10 cellular contexts compared by ENCODE assay signal in the genomic region with DNA sequence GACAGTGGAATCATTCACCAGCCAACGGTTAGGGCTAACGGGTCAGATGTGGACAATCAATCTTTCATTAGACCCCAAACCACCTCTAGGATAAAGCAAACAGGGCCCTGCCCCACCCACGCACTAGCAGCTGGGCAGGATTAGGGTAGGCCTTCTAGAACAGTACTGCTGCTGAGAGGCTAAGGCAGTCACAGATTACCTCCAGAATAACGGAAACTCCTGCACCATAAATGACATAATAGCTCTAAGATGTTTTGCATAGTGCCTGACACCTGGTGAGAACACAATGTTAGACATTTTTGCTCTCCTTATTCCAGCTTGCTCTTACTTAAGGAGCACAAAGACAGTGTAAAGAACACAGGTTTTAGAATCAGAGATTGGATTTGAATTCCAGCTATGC. TPM values are rescaled to one million over a fixed set of nuclear protein-coding genes. Genes with fewer than 3 reads are reported as not detected.
DNase-seq lines count a peak whose midpoint lies in the region; ATAC-seq and TF ChIP-seq lines count a peak whose summit lies in the region.
"Had no signal": no experiment of that assay in that cellular context is flagged by ENCODE, and none has a peak within 500 bp of the region (broad histone marks: within the 10 kb centered on the region; RNA-seq: fewer than 3 reads in every experiment).

No MANE protein-coding gene starts in this region.

- H3K9me2 ChIP-seq in MM.1S (replicated peaks; ENCODE audit: insufficient read depth, low read length), result no peaks in the 10 kb centered on the region

- peak; percentile 48 for ATAC-seq in GM19043 (IDR thresholded peaks at IDR 0.05; ENCODE audit: low read depth, unreplicated experiment)
- peak; percentile 41 for ATAC-seq in HG03460 (IDR thresholded peaks at IDR 0.05; ENCODE audit: unreplicated experiment)
- no peak for ATAC-seq in HG03135 (IDR thresholded peaks at IDR 0.05; ENCODE audit: unreplicated experiment)
- ATAC-seq in HG03097 (IDR thresholded peaks at IDR 0.05; ENCODE audit: low FRiP score, unreplicated experiment), result no peak
- ATAC-seq: left ventricle myocardium superior had no signal

- peaks cover 14% of the 10 kb centered on the region; the same call in 1 of the 2 replicates for H3K4me1 ChIP-seq in MM.1S (ENCODE audit: low read length)

- POLR2A ChIA-PET in AG04450 (lab: Yijun Ruan, JAX), result interaction anchor here (0.6 to 1.3 kb wide), 3 partner anchors 37 to 1096 kb away, joined by 4 to 5 read pairs (median 4); no protein-coding TSS in a partner anchor

- CTCF ChIA-PET in AG04450 (lab: Charles Lee), result interaction anchor here (0.6 to 1.5 kb wide), 9 partner anchors 10 to 392 kb away, joined by 3 to 7 read pairs (median 4); a partner anchor contains a TSS

- H3K4me2 ChIP-seq in MM.1S (ENCODE audit: low read depth, low read length), result no peak overlapping the region

- TF ChIP-seq CTCF in AG04450 (IDR thresholded peaks at IDR 0.05; ENCODE audit: low read depth, low read length), result no peak
- TF ChIP-seq CTCF in dorsolateral prefrontal cortex (IDR thresholded peaks at IDR 0.05 in 54 of 56, conservative IDR thresholded peaks at IDR 0.05 in 2 of 56; ENCODE audit: low read depth in 1 of 56, partially characterized antibody in 56 of 56), result no peak
- TF ChIP-seq CTCF in MM.1S (IDR thresholded peaks at IDR 0.05; ENCODE audit: low read length), result no peak

- H3K27ac ChIP-seq in AG04450 (ENCODE audit: low read depth, low read length), result no peak overlapping the region
- peak overlapping the region in 39 of 59 donors; percentile 1 to 85 (median 62) for H3K27ac ChIP-seq in dorsolateral prefrontal cortex
- no peak overlapping the region for H3K27ac ChIP-seq in MM.1S (ENCODE audit: low read length)
- H3K27ac ChIP-seq: vagina had no signal

- H3K79me2 ChIP-seq in MM.1S (ENCODE audit: low read length), result no peaks in the 10 kb centered on the region

- H3F3A ChIP-seq in MM.1S (ENCODE audit: insufficient read depth, low read length), result no peaks in the 10 kb centered on the region

- no peaks in the 10 kb centered on the region for H4K20me1 ChIP-seq in MM.1S (ENCODE audit: insufficient read depth, low read length)

- peak overlapping the region; percentile 76 for H3K4me3 ChIP-seq in AG04450 (ENCODE audit: low read depth, low read length)
- H3K4me3 ChIP-seq in dorsolateral prefrontal cortex, result peak overlapping the region in 13 of 59 donors; percentile 69 to 88 (median 82)
- no peak overlapping the region for H3K4me3 ChIP-seq in MM.1S (ENCODE audit: low read length)

- no peak overlapping the region for H2AFZ ChIP-seq in MM.1S (ENCODE audit: low read length)

- H3K36me3 ChIP-seq in MM.1S (replicated peaks; ENCODE audit: insufficient read depth, low read length), result no peaks in the 10 kb centered on the region
- H3K36me3 ChIP-seq: vagina had no signal

- no peak for DNase-seq in AG04450 (ENCODE audit: low read depth, low spot score)
- DNase-seq in dorsolateral prefrontal cortex, result no peak
- DNase-seq in MV-4-11 (lab: John Stamatoyannopoulos, UW), result no peak
- no peak for DNase-seq in MM.1S
- DNase-seq: left ventricle myocardium superior had no signal

- H3K27me3 ChIP-seq in AG04450 (ENCODE audit: control insufficient read depth, insufficient read depth, low read length), result no peaks in the 10 kb centered on the region
- no peaks in the 10 kb centered on the region for H3K27me3 ChIP-seq in dorsolateral prefrontal cortex
- H3K27me3 ChIP-seq in MM.1S (replicated peaks; ENCODE audit: insufficient read depth, low read length), result no peaks in the 10 kb centered on the region
- H3K27me3 ChIP-seq: vagina had no signal

- no peaks in the 10 kb centered on the region for H3K9me3 ChIP-seq in AG04450 (ENCODE audit: control insufficient read depth, insufficient read depth, low read length)
- H3K9me3 ChIP-seq in MM.1S (replicated peaks; ENCODE audit: insufficient read depth, low read length), result no peaks in the 10 kb centered on the region
- H3K9me3 ChIP-seq: vagina had no signal

- no peak overlapping the region for H3K9ac ChIP-seq in MM.1S (ENCODE audit: low read length)

- intact Hi-C loops in dorsolateral prefrontal cortex (cut with DNase I), result loop anchor here in 1 of 2 donors (5.0 kb wide), 1 partner anchor 92 kb away; no protein-coding TSS in a partner anchor

RNA-seq across cellular contexts. Expression of a gene that starts 1.8 kb away (rescaled TPM):
- polyA plus RNA-seq in AG04450 (2011; rRNA removed), result 122 and 169 TPM in 2 replicates
- polyA minus RNA-seq in AG04450 (2011; rRNA and poly(A)+ RNA removed), result 52.9 and 82.3 TPM in 2 replicates
- total RNA-seq in dorsolateral prefrontal cortex, result 100 to 1,000 TPM in 112 of 120 experiments, 10 to 100 TPM in 8; 74.0 to 191 (median 133) TPM

RNA-seq across cellular contexts. Expression of a gene that starts 46.0 kb away (rescaled TPM):
- not detected in 2 replicates for polyA plus RNA-seq in AG04450 (2011; rRNA removed)
- not detected in 2 replicates for polyA minus RNA-seq in AG04450 (2011; rRNA and poly(A)+ RNA removed)
- 1 to 10 TPM in 1 of 120 experiments, under 1 TPM in 2, not detected in 117; 0.18 to 1.6 (median 0.24) TPM for total RNA-seq in dorsolateral prefrontal cortex
- total RNA-seq: left ventricle myocardium superior, vagina had no signal

Comparison
In these comparisons a context has a peak if more than half of its experiments do, and no peak if none do; other contexts are left out.
1. H3K27ac ChIP-seq: peak in dorsolateral prefrontal cortex (39 of 59); none in AG04450 (single experiment) and MM.1S (single experiment).
2. ATAC-seq: peak in GM19043 (single experiment) and HG03460 (single experiment); none in HG03135 (single experiment) and HG03097 (single experiment).